In genomic region chr5:143207563-143208364, GRCh38 we compare ENCODE assay signal across 13 cellular contexts.
A peak's percentile ranks its signal among the peaks of the same experiment; 100 is the strongest.
DNase-seq lines count a peak whose midpoint lies in the region; ATAC-seq lines count a peak whose summit lies in the region.
"Had no signal": no experiment of that assay in that cellular context is flagged by ENCODE, and none has a peak within 500 bp of the region (broad histone marks: within the 10 kb centered on the region; RNA-seq: fewer than 3 reads in every experiment).

No MANE protein-coding gene starts in this region.

- H3K4me1 Mint-ChIP-seq in CD8-positive, alpha-beta memory T cell: peaks cover 24 to 32% (median 26%) of the 10 kb centered on the region in 3 donors

- H3K9ac ChIP-seq in adipocyte (ENCODE audit: low read length): peak overlapping the region; percentile 39

- peaks cover 0 to 2% (median 0%) of the 10 kb centered on the region in 5 donors for H3K9me3 Mint-ChIP-seq in CD8-positive, alpha-beta memory T cell

- ATAC-seq in GM18868 (IDR thresholded peaks at IDR 0.05; ENCODE audit: unreplicated experiment) (peak; percentile 25), left colon (peak; percentile 42), GM19467 (IDR thresholded peaks at IDR 0.05; ENCODE audit: unreplicated experiment) (no peak), GM18498 (IDR thresholded peaks at IDR 0.05; ENCODE audit: unreplicated experiment) (no peak)

- no peaks in the 10 kb centered on the region for H3K9me3 ChIP-seq in CD8-positive, alpha-beta memory T cell (ENCODE audit: low read length)
- H3K9me3 ChIP-seq in adipocyte (ENCODE audit: control insufficient read depth, low read length): no peaks in the 10 kb centered on the region
- H3K9me3 ChIP-seq: ovary had no signal

- intact Hi-C loops in left colon (cut with DNase I, micrococcal nuclease): no loop called here

- H3K4me3 ChIP-seq in CD8-positive, alpha-beta memory T cell (ENCODE audit: low read length): no peak overlapping the region
- H3K4me3 ChIP-seq in adipocyte (ENCODE audit: low read length): peak overlapping the region; percentile 17
- H3K4me3 ChIP-seq: ovary, stomach had no signal

- H3K27ac ChIP-seq in CD8-positive, alpha-beta memory T cell (ENCODE audit: low read depth, low read length): peak overlapping the region; percentile 62
- H3K27ac ChIP-seq: ovary had no signal

- CTCF ChIA-PET in CD8-positive, alpha-beta memory T cell (lab: Charles Lee): no interaction called here

- H3K27ac Mint-ChIP-seq in CD8-positive, alpha-beta memory T cell: peak overlapping the region in 3 of 8 donors; percentile 17 to 53 (median 20)

- H3K27me3 ChIP-seq in CD8-positive, alpha-beta memory T cell (ENCODE audit: insufficient read depth, low read length, poor library complexity, severe bottlenecking): no peaks in the 10 kb centered on the region
- H3K27me3 ChIP-seq in adipocyte (replicated peaks; ENCODE audit: control insufficient read depth, insufficient read depth, low read length): no peaks in the 10 kb centered on the region
- H3K27me3 ChIP-seq: ovary, stomach had no signal

- H3K36me3 Mint-ChIP-seq in CD8-positive, alpha-beta memory T cell: peaks cover 0 to 28% (median 13%) of the 10 kb centered on the region in 3 donors

- POLR2A ChIA-PET in CD8-positive, alpha-beta memory T cell (lab: Charles Lee): no interaction called here

- DNase-seq in CD8-positive, alpha-beta memory T cell: no peak
- DNase-seq in adipocyte (ENCODE audit: low read depth) (no peak), left colon (no peak), LoVo (ENCODE audit: low spot score) (no peak)
- no peak for DNase-seq in activated CD4-positive, alpha-beta T cell treated with anti-CD3 and anti-CD28 coated beads, Interleukin-2, amount 50 U/mL, for 4 hours
- DNase-seq: hypothalamus; mammary epithelial cell; ovary; stimulated activated CD4-positive, alpha-beta T cell treated with anti-CD3 and anti-CD28 coated beads, Interleukin-4, amount 100 ng/mL, for 1 hour; stomach had no signal

- H3K4me1 ChIP-seq in CD8-positive, alpha-beta memory T cell (ENCODE audit: insufficient read depth, low read length): no peaks in the 10 kb centered on the region
- H3K4me1 ChIP-seq in adipocyte (ENCODE audit: control insufficient read depth, insufficient read depth, low read length): peaks cover 34% of the 10 kb centered on the region

- peaks cover 0 to 3% of the 10 kb centered on the region in 2 donors for H3K27me3 Mint-ChIP-seq in CD8-positive, alpha-beta memory T cell

- no peaks in the 10 kb centered on the region for H3K36me3 ChIP-seq in CD8-positive, alpha-beta memory T cell (ENCODE audit: insufficient read depth, low read length)
- no peaks in the 10 kb centered on the region for H3K36me3 ChIP-seq in adipocyte (ENCODE audit: control insufficient read depth, insufficient read depth, low read length, severe bottlenecking)
- H3K36me3 ChIP-seq: ovary had no signal

- H3K4me3 Mint-ChIP-seq in CD8-positive, alpha-beta memory T cell: peak overlapping the region in 2 of 7 donors; percentile 28 to 59

Comparison
In these comparisons a context has a peak if more than half of its experiments do, and no peak if none do; other contexts are left out.
1. ATAC-seq: peak in GM18868 (single experiment) and left colon (single experiment); none in GM19467 (single experiment) and GM18498 (single experiment).